1 cellular context compared by ENCODE assay signal in the genomic region with DNA sequence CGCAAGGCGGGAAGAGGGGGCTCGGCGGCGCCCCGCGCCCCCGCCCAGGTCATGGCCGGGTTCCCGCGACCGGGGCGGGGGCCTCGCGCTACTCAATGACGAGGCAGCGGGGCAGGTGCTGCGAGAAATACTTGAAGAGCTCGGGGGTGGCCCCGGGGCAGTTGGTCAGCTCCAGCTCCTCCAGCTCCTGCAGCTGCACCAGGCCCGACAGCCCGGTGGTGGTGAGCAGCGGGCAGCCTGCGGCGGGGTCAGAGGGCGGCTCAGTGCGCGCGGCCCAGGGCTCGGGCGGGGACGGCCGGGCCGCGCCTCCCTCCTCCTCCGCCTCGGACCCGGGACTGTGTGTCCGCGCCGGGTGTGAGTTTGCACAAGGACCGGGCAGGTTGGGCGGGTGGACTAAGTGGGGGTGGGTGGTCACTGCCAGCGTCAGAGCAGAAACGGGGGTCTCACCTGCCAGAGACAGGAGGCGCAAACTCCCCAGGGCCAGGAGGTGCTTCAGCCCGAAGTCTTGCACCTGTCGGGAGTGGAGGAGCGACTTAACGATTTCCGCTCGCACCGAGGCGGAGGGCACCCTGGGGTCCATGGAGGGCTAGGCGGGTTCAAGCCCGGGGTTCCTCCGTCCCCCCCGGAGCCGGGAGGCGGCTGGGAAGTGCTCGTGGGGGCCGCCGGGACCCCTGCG.
TF ChIP-seq lines count a peak whose summit lies in the region.

No MANE protein-coding gene starts in this region.

TF ChIP-seq in HepG2, 621 proteins besides CTCF, POLR2A, EP300 and RAD21 (continues in another document):
- TF ChIP-seq JUN (CRISPR knock-in tag; IDR thresholded peaks at IDR 0.05) (no peak), ZNF484 (CRISPR knock-in tag; IDR thresholded peaks at IDR 0.05; ENCODE audit: borderline replicate concordance, low read depth) (no peak), ELF4 (CRISPR knock-in tag; IDR thresholded peaks at IDR 0.05; ENCODE audit: borderline replicate concordance) (no peak), ZNF563 (CRISPR knock-in tag; IDR thresholded peaks at IDR 0.05) (no peak), NFYB (CRISPR knock-in tag; IDR thresholded peaks at IDR 0.05) (no peak), ZNF605 (CRISPR knock-in tag; IDR thresholded peaks at IDR 0.05) (no peak), SRF (IDR thresholded peaks at IDR 0.05; ENCODE audit: low read depth, low read length) (no peak), ZNF510 (CRISPR knock-in tag; IDR thresholded peaks at IDR 0.05; ENCODE audit: low read depth) (no peak), NAIF1 (CRISPR knock-in tag; IDR thresholded peaks at IDR 0.05; ENCODE audit: borderline replicate concordance) (no peak), ZSCAN9 (CRISPR knock-in tag; IDR thresholded peaks at IDR 0.05; ENCODE audit: borderline replicate concordance) (no peak), NR1H2 (CRISPR knock-in tag; IDR thresholded peaks at IDR 0.05; ENCODE audit: borderline replicate concordance, low read depth) (no peak), ZFP62 (CRISPR knock-in tag; IDR thresholded peaks at IDR 0.05) (no peak), ZNF382 (CRISPR knock-in tag; IDR thresholded peaks at IDR 0.05; ENCODE audit: borderline replicate concordance) (no peak), ISL2 (CRISPR knock-in tag; IDR thresholded peaks at IDR 0.05) (no peak), ZNF747 (CRISPR knock-in tag; IDR thresholded peaks at IDR 0.05; ENCODE audit: borderline replicate concordance) (no peak), ZNF20 (CRISPR knock-in tag; IDR thresholded peaks at IDR 0.05) (no peak), AGO1 (IDR thresholded peaks at IDR 0.05; ENCODE audit: low read depth, low read length, poor library complexity, severe bottlenecking) (no peak), MYC (CRISPR knock-in tag; IDR thresholded peaks at IDR 0.05; ENCODE audit: borderline replicate concordance) (0 out of 2 replicates have a peak, but pooled peaks have one; percentile 10), RNF2 (conservative IDR thresholded peaks at IDR 0.05; ENCODE audit: low read depth) (no peak), CCAR2 (optimal IDR thresholded peaks at IDR 0.05; ENCODE audit: low read depth, low read length) (no peak), SYNCRIP (IDR thresholded peaks at IDR 0.05; ENCODE audit: insufficient read depth, low read depth, low read length) (no peak), ZNF577 (CRISPR knock-in tag; IDR thresholded peaks at IDR 0.05; ENCODE audit: borderline replicate concordance, low read depth) (no peak), EZH2 (conservative IDR thresholded peaks at IDR 0.05; ENCODE audit: low read depth, low read length) (no peak), ZFX (CRISPR knock-in tag; IDR thresholded peaks at IDR 0.05; ENCODE audit: low read depth) (0 out of 2 replicates have a peak, but pooled peaks have one; percentile 21), ZNF607 (CRISPR knock-in tag; IDR thresholded peaks at IDR 0.05; ENCODE audit: borderline replicate concordance) (no peak), NFRKB (IDR thresholded peaks at IDR 0.05) (no peak), GABPB1 (CRISPR knock-in tag; IDR thresholded peaks at IDR 0.05) (0 out of 2 replicates have a peak, but pooled peaks have one; percentile 13), PRMT3 (CRISPR knock-in tag; IDR thresholded peaks at IDR 0.05; ENCODE audit: borderline replicate concordance, low read depth) (no peak), NR2F1 (CRISPR knock-in tag; IDR thresholded peaks at IDR 0.05) (peak in 1 of 2 experiments; percentile 18; a peak in 1 of 4 replicates), ZFY (CRISPR knock-in tag; IDR thresholded peaks at IDR 0.05) (peak; percentile 36; the same call in 1 of the 2 replicates), GABPA (IDR thresholded peaks at IDR 0.05; ENCODE audit: low read depth, low read length) (no peak), GABPA (CRISPR knock-in tag; IDR thresholded peaks at IDR 0.05; ENCODE audit: low read depth) (no peak), PHF21A (CRISPR knock-in tag; IDR thresholded peaks at IDR 0.05) (no peak), ZBTB7B (CRISPR knock-in tag; IDR thresholded peaks at IDR 0.05) (no peak), PHF20 (CRISPR knock-in tag; IDR thresholded peaks at IDR 0.05) (no peak), TOE1 (CRISPR knock-in tag; IDR thresholded peaks at IDR 0.05) (no peak), ZNF557 (CRISPR knock-in tag; IDR thresholded peaks at IDR 0.05) (no peak), RFX3 (CRISPR knock-in tag; IDR thresholded peaks at IDR 0.05) (no peak), ZNF549 (CRISPR knock-in tag; IDR thresholded peaks at IDR 0.05) (0 out of 2 replicates have a peak, but pooled peaks have one; percentile 22), KLF13 (CRISPR knock-in tag; IDR thresholded peaks at IDR 0.05) (no peak), SMAD3 (CRISPR knock-in tag; IDR thresholded peaks at IDR 0.05) (no peak)
- TF ChIP-seq, protein P1, sequence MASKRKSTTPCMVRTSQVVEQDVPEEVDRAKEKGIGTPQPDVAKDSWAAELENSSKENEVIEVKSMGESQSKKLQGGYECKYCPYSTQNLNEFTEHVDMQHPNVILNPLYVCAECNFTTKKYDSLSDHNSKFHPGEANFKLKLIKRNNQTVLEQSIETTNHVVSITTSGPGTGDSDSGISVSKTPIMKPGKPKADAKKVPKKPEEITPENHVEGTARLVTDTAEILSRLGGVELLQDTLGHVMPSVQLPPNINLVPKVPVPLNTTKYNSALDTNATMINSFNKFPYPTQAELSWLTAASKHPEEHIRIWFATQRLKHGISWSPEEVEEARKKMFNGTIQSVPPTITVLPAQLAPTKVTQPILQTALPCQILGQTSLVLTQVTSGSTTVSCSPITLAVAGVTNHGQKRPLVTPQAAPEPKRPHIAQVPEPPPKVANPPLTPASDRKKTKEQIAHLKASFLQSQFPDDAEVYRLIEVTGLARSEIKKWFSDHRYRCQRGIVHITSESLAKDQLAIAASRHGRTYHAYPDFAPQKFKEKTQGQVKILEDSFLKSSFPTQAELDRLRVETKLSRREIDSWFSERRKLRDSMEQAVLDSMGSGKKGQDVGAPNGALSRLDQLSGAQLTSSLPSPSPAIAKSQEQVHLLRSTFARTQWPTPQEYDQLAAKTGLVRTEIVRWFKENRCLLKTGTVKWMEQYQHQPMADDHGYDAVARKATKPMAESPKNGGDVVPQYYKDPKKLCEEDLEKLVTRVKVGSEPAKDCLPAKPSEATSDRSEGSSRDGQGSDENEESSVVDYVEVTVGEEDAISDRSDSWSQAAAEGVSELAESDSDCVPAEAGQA (IDR thresholded peaks at IDR 0.05; ENCODE audit: low read depth), result no peak
- TF ChIP-seq, protein P1 (CRISPR knock-in tag; IDR thresholded peaks at IDR 0.05; ENCODE audit: borderline replicate concordance), result no peak
- TF ChIP-seq, protein P2, sequence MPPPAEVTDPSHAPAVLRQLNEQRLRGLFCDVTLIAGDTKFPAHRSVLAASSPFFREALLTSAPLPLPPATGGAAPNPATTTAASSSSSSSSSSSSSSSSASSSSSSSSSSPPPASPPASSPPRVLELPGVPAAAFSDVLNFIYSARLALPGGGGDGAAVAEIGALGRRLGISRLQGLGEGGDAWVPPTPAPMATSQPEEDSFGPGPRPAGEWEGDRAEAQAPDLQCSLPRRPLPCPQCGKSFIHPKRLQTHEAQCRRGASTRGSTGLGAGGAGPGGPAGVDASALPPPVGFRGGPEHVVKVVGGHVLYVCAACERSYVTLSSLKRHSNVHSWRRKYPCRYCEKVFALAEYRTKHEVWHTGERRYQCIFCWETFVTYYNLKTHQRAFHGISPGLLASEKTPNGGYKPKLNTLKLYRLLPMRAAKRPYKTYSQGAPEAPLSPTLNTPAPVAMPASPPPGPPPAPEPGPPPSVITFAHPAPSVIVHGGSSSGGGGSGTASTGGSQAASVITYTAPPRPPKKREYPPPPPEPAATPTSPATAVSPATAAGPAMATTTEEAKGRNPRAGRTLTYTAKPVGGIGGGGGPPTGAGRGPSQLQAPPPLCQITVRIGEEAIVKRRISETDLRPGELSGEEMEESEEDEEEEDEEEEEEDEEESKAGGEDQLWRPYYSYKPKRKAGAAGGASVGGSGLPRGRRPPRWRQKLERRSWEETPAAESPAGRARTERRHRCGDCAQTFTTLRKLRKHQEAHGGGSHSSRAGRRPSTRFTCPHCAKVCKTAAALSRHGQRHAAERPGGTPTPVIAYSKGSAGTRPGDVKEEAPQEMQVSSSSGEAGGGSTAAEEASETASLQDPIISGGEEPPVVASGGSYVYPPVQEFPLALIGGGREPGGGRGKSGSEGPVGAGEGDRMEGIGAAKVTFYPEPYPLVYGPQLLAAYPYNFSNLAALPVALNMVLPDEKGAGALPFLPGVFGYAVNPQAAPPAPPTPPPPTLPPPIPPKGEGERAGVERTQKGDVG (CRISPR knock-in tag; IDR thresholded peaks at IDR 0.05; ENCODE audit: borderline replicate concordance), result no peak
- TF ChIP-seq, protein P3, sequence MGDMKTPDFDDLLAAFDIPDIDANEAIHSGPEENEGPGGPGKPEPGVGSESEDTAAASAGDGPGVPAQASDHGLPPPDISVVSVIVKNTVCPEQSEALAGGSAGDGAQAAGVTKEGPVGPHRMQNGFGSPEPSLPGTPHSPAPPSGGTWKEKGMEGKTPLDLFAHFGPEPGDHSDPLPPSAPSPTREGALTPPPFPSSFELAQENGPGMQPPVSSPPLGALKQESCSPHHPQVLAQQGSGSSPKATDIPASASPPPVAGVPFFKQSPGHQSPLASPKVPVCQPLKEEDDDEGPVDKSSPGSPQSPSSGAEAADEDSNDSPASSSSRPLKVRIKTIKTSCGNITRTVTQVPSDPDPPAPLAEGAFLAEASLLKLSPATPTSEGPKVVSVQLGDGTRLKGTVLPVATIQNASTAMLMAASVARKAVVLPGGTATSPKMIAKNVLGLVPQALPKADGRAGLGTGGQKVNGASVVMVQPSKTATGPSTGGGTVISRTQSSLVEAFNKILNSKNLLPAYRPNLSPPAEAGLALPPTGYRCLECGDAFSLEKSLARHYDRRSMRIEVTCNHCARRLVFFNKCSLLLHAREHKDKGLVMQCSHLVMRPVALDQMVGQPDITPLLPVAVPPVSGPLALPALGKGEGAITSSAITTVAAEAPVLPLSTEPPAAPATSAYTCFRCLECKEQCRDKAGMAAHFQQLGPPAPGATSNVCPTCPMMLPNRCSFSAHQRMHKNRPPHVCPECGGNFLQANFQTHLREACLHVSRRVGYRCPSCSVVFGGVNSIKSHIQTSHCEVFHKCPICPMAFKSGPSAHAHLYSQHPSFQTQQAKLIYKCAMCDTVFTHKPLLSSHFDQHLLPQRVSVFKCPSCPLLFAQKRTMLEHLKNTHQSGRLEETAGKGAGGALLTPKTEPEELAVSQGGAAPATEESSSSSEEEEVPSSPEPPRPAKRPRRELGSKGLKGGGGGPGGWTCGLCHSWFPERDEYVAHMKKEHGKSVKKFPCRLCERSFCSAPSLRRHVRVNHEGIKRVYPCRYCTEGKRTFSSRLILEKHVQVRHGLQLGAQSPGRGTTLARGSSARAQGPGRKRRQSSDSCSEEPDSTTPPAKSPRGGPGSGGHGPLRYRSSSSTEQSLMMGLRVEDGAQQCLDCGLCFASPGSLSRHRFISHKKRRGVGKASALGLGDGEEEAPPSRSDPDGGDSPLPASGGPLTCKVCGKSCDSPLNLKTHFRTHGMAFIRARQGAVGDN (CRISPR knock-in tag; IDR thresholded peaks at IDR 0.05), result peak; percentile 48
- TF ChIP-seq, protein P4, sequence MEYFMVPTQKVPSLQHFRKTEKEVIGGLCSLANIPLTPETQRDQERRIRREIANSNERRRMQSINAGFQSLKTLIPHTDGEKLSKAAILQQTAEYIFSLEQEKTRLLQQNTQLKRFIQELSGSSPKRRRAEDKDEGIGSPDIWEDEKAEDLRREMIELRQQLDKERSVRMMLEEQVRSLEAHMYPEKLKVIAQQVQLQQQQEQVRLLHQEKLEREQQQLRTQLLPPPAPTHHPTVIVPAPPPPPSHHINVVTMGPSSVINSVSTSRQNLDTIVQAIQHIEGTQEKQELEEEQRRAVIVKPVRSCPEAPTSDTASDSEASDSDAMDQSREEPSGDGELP (IDR thresholded peaks at IDR 0.05; ENCODE audit: borderline replicate concordance, low read depth), result no peak
- TF ChIP-seq, protein P5, sequence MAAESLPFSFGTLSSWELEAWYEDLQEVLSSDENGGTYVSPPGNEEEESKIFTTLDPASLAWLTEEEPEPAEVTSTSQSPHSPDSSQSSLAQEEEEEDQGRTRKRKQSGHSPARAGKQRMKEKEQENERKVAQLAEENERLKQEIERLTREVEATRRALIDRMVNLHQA (CRISPR knock-in tag; IDR thresholded peaks at IDR 0.05), result no peak
- TF ChIP-seq, protein P6, sequence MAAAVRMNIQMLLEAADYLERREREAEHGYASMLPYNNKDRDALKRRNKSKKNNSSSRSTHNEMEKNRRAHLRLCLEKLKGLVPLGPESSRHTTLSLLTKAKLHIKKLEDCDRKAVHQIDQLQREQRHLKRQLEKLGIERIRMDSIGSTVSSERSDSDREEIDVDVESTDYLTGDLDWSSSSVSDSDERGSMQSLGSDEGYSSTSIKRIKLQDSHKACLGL (CRISPR knock-in tag; IDR thresholded peaks at IDR 0.05), result no peak
- TF ChIP-seq, protein P7, sequence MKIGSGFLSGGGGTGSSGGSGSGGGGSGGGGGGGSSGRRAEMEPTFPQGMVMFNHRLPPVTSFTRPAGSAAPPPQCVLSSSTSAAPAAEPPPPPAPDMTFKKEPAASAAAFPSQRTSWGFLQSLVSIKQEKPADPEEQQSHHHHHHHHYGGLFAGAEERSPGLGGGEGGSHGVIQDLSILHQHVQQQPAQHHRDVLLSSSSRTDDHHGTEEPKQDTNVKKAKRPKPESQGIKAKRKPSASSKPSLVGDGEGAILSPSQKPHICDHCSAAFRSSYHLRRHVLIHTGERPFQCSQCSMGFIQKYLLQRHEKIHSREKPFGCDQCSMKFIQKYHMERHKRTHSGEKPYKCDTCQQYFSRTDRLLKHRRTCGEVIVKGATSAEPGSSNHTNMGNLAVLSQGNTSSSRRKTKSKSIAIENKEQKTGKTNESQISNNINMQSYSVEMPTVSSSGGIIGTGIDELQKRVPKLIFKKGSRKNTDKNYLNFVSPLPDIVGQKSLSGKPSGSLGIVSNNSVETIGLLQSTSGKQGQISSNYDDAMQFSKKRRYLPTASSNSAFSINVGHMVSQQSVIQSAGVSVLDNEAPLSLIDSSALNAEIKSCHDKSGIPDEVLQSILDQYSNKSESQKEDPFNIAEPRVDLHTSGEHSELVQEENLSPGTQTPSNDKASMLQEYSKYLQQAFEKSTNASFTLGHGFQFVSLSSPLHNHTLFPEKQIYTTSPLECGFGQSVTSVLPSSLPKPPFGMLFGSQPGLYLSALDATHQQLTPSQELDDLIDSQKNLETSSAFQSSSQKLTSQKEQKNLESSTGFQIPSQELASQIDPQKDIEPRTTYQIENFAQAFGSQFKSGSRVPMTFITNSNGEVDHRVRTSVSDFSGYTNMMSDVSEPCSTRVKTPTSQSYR (CRISPR knock-in tag; IDR thresholded peaks at IDR 0.05; ENCODE audit: borderline replicate concordance), result no peak
